Comparison of ENCODE assay signal across 18 cellular contexts in genomic region chr6:165762876-165763275, GRCh38.
"Had no signal": no experiment of that assay in that cellular context is flagged by ENCODE, and none has a peak within 500 bp of the region (broad histone marks: within the 10 kb centered on the region; RNA-seq: fewer than 3 reads in every experiment).

No MANE protein-coding gene starts in this region.

- DNase-seq: cortex of kidney; effector memory CD8-positive, alpha-beta T cell; foreskin keratinocyte; glutamatergic neuron; heart right ventricle; hippocampal formation; immature natural killer cell; natural killer cell; right lobe of liver; small intestine; stimulated activated CD4-positive, alpha-beta T cell treated with anti-CD3 and anti-CD28 coated beads, Interleukin-1b, Interleukin-23, amount 100 ng/mL, for 48 hours; stimulated activated CD4-positive, alpha-beta T cell treated with anti-CD3 and anti-CD28 coated beads, Interleukin-4, amount 100 ng/mL, for 1 hour; stimulated activated CD8-positive, alpha-beta memory T cell treated with anti-CD3 and anti-CD28 coated beads, Interleukin-4, amount 100 ng/mL, for 48 hours; stimulated activated naive CD4-positive, alpha-beta T cell; stimulated activated naive CD8-positive, alpha-beta T cell treated with anti-CD3 and anti-CD28 coated beads, Interleukin-15, amount 100 ng/mL, for 72 hours; thyroid gland; trophoblast cell had no signal

- H3K4me3 ChIP-seq: heart right ventricle, lung, right lobe of liver, thyroid gland had no signal
